Comparison of ENCODE assay signal across 9 cellular contexts in the genomic region with DNA sequence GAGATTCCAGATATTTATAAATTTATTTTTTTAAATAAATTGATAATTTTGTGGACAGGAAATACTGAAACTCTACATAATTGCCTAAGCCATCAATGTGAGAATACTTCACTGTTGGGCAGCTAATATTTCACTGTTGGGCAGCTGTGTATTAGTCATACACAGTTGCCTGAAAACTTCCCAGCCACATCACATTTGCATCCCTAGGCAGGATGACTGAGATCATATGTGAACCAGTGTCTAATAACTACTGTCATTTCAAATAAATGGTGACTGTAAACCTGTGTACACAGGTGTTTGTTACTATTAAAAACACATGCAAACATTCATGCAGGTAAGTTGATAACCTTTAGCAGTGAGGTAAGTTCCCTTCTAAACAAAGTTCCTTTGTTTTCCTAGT. TPM values are rescaled to one million over a fixed set of nuclear protein-coding genes. Genes with fewer than 3 reads are reported as not detected.
A peak's percentile ranks its signal among the peaks of the same experiment; 100 is the strongest.
DNase-seq lines count a peak whose midpoint lies in the region; ATAC-seq, FAIRE-seq and TF ChIP-seq lines count a peak whose summit lies in the region.
"Had no signal": no experiment of that assay in that cellular context is flagged by ENCODE, and none has a peak within 500 bp of the region (broad histone marks: within the 10 kb centered on the region; RNA-seq: fewer than 3 reads in every experiment).

No MANE protein-coding gene starts in this region.

- H3K27ac ChIP-seq in keratinocyte (ENCODE audit: control insufficient read depth, insufficient read depth, low read length) (no peak overlapping the region), colonic mucosa (no peak overlapping the region)
- H3K27ac ChIP-seq: SK-N-MC had no signal

- H3K4me1 ChIP-seq in keratinocyte (ENCODE audit: control insufficient read depth, extremely low read depth, insufficient read depth, low read length) (peaks cover 13% of the 10 kb centered on the region), BE2C (no peaks in the 10 kb centered on the region), colonic mucosa (no peaks in the 10 kb centered on the region)

- no peak overlapping the region for H3K4me2 ChIP-seq in keratinocyte (ENCODE audit: control insufficient read depth, extremely low read depth, insufficient read depth, low read depth, low read length)

- no peaks in the 10 kb centered on the region for H4K20me1 ChIP-seq in keratinocyte (ENCODE audit: control insufficient read depth, extremely low read depth, insufficient read depth, low read length)

- no peaks in the 10 kb centered on the region for H3K27me3 ChIP-seq in keratinocyte (ENCODE audit: control insufficient read depth, extremely low read depth, insufficient read depth, low read length)
- no peaks in the 10 kb centered on the region for H3K27me3 ChIP-seq in BE2C
- no peaks in the 10 kb centered on the region for H3K27me3 ChIP-seq in colonic mucosa

- H3K36me3 ChIP-seq in keratinocyte (ENCODE audit: control insufficient read depth in 2 of 2, extremely low read depth in 1 of 2, insufficient read depth in 2 of 2, low read length in 2 of 2): no peaks in the 10 kb centered on the region
- no peaks in the 10 kb centered on the region for H3K36me3 ChIP-seq in BE2C
- no peaks in the 10 kb centered on the region for H3K36me3 ChIP-seq in colonic mucosa

- peaks cover 2% of the 10 kb centered on the region for H3K9me3 ChIP-seq in keratinocyte (ENCODE audit: control insufficient read depth, low read depth, low read length)
- H3K9me3 ChIP-seq in BE2C: no peaks in the 10 kb centered on the region
- no peaks in the 10 kb centered on the region for H3K9me3 ChIP-seq in colonic mucosa

- H3K9ac ChIP-seq in keratinocyte (ENCODE audit: control insufficient read depth, extremely low read depth, insufficient read depth, low read length) (no peak overlapping the region), colonic mucosa (ENCODE audit: low read depth in 2 of 2, low read length in 2 of 2) (no peak overlapping the region)

- dilution Hi-C loops in keratinocyte (cut with MboI; ENCODE audit: extremely low pct_ligation_motif_present, low sequenced_read_pairs): no loop called here

- ATAC-seq in GM18502 (IDR thresholded peaks at IDR 0.05; ENCODE audit: poor library complexity, unreplicated experiment): peak; percentile 94
- peak; percentile 83 for ATAC-seq in HG02763 (IDR thresholded peaks at IDR 0.05; ENCODE audit: unreplicated experiment)

- intact Hi-C loops in colonic mucosa (cut with DNase I): no loop called here

- H3K4me3 ChIP-seq in keratinocyte (ENCODE audit: control insufficient read depth in 2 of 3, extremely low read depth in 1 of 3, insufficient read depth in 2 of 3, low read depth in 1 of 3, low read length in 3 of 3): no peak overlapping the region
- H3K4me3 ChIP-seq in BE2C (ENCODE audit: low read depth, low read length): no peak overlapping the region
- H3K4me3 ChIP-seq in colonic mucosa: no peak overlapping the region
- H3K4me3 ChIP-seq: SK-N-MC had no signal

- H3K79me2 ChIP-seq in keratinocyte (ENCODE audit: control insufficient read depth, insufficient read depth, low read length): no peaks in the 10 kb centered on the region

- H3K9me1 ChIP-seq in keratinocyte (ENCODE audit: control insufficient read depth, extremely low read depth, insufficient read depth, low read length): no peaks in the 10 kb centered on the region

- no peak for TF ChIP-seq CTCF in keratinocyte (optimal IDR thresholded peaks at IDR 0.05 in 1 of 3, IDR thresholded peaks at IDR 0.05 in 1 of 3, conservative IDR thresholded peaks at IDR 0.05 in 1 of 3; ENCODE audit: extremely low read depth in 1 of 3, insufficient read depth in 2 of 3, low read length in 3 of 3)
- no peak for TF ChIP-seq CTCF in BE2C (IDR thresholded peaks at IDR 0.05; ENCODE audit: low read depth, low read length)
- TF ChIP-seq CTCF in colonic mucosa (IDR thresholded peaks at IDR 0.05): no peak

- no peak overlapping the region for H2AFZ ChIP-seq in keratinocyte (ENCODE audit: control insufficient read depth, low read length)

- FAIRE-seq in keratinocyte (lab: Jason Lieb, UNC): peak; percentile 79

- DNase-seq in NCI-H226 (peak; percentile 77), keratinocyte (ENCODE audit: low read depth, low spot score) (peak; percentile 19), cerebellar nuclear complex (lab: John Stamatoyannopoulos, UW) (no peak), NCI-H82 (lab: John Stamatoyannopoulos, UW) (no peak), BE2C (no peak), colonic mucosa (no peak)

RNA-seq across cellular contexts. Expression of gene TMTC3, which starts 43.9 kb away (rescaled TPM):
- polyA plus RNA-seq in keratinocyte: 25.8 to 35.1 TPM (median 29.0 TPM) in 3 replicates
- 5.7 TPM for polyA plus RNA-seq in keratinocyte (2011; ENCODE audit: low read depth)
- 4.3 and 12.3 TPM in 2 replicates for polyA plus RNA-seq in keratinocyte (2011; cell fraction: cytosol; rRNA removed)
- polyA plus RNA-seq in keratinocyte (2011; cell fraction: nucleus; rRNA removed): 24.2 and 32.7 TPM in 2 replicates
- 8.8 and 17.3 TPM in 2 replicates for polyA plus RNA-seq in keratinocyte (2012; ENCODE audit: low replicate concordance)
- polyA minus RNA-seq in keratinocyte: 25.7 to 162 TPM (median 140 TPM) in 3 replicates
- polyA minus RNA-seq in keratinocyte (2011; cell fraction: cytosol; rRNA and poly(A)+ RNA removed): 57.6 TPM
- polyA minus RNA-seq in keratinocyte (2011; cell fraction: nucleus; rRNA and poly(A)+ RNA removed): 94.2 and 194 TPM in 2 replicates
- 4.3 TPM for polyA plus RNA-seq in BE2C (2012; ENCODE audit: insufficient read depth, insufficient read length, low read depth)
- total RNA-seq in colonic mucosa: 10 to 100 TPM; 14.6 to 16.8 TPM

RNA-seq across cellular contexts. Expression of gene CEP290, which starts 44.1 kb away (rescaled TPM):
- 3.7 to 5.6 TPM (median 4.7 TPM) in 3 replicates for polyA plus RNA-seq in keratinocyte
- 19.7 TPM for polyA plus RNA-seq in keratinocyte (2011; ENCODE audit: low read depth)
- 2.1 and 2.8 TPM in 2 replicates for polyA plus RNA-seq in keratinocyte (2011; cell fraction: cytosol; rRNA removed)
- 8.5 and 12.4 TPM in 2 replicates for polyA plus RNA-seq in keratinocyte (2011; cell fraction: nucleus; rRNA removed)
- 2.5 and 4.7 TPM in 2 replicates for polyA plus RNA-seq in keratinocyte (2012; ENCODE audit: low replicate concordance)
- 0.98 to 7.1 TPM (median 2.2 TPM) in 3 replicates for polyA minus RNA-seq in keratinocyte
- 5.0 TPM for polyA minus RNA-seq in keratinocyte (2011; cell fraction: cytosol; rRNA and poly(A)+ RNA removed)
- polyA minus RNA-seq in keratinocyte (2011; cell fraction: nucleus; rRNA and poly(A)+ RNA removed): 11.1 and 24.0 TPM in 2 replicates
- 4.2 TPM for polyA plus RNA-seq in BE2C (2012; ENCODE audit: insufficient read depth, insufficient read length, low read depth)
- total RNA-seq in colonic mucosa: 1 to 10 TPM; 6.8 to 6.9 TPM

Comparison
In these comparisons a context has a peak if more than half of its experiments do, and no peak if none do; other contexts are left out.
1. DNase-seq: peak in NCI-H226 (single experiment) and keratinocyte (single experiment); none in cerebellar nuclear complex (0 of 2), NCI-H82 (single experiment), BE2C (single experiment) and colonic mucosa (single experiment).